In the genomic region with DNA sequence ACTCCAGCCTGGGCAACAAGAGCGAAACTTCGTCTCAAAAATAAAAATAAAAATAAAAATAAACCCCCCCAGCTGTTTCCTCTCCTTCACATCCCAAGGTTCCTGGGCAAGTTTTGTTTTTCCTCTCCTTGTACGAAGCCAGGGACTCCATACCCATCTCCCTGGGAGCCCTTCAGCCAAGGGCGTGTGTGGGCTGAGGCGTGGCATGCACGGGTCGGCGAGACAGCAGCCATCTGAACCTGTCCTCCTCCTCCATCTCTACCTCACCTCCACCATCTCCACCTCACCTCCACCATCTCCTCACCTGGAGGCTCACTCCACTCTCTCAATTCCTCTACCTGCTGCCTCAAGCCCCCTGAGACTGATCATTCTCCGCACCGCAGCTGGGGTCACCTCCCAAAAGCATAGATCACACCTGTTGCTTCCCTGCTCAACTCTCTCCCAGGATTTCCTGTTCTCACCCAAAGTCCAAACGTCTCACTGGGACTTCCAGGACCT, we compare ENCODE assay signal across 14 cellular contexts. TPM values are rescaled to one million over a fixed set of nuclear protein-coding genes. Genes with fewer than 3 reads are reported as not detected.
DNase-seq lines count a peak whose midpoint lies in the region; ATAC-seq and TF ChIP-seq lines count a peak whose summit lies in the region.
"Had no signal": no experiment of that assay in that cellular context is flagged by ENCODE, and none has a peak within 500 bp of the region (broad histone marks: within the 10 kb centered on the region; RNA-seq: fewer than 3 reads in every experiment).

No MANE protein-coding gene starts in this region.

- ATAC-seq in GM19463 (IDR thresholded peaks at IDR 0.05; ENCODE audit: unreplicated experiment), result no peak
- ATAC-seq in GM21515 (IDR thresholded peaks at IDR 0.05; ENCODE audit: unreplicated experiment), result no peak
- ATAC-seq in HG03342 (IDR thresholded peaks at IDR 0.05; ENCODE audit: unreplicated experiment), result no peak

- DNase-seq in caudate nucleus (lab: John Stamatoyannopoulos, UW) (no peak), neuronal stem cell (ENCODE audit: low spot score) (no peak), D341Med (ENCODE audit: low spot score) (no peak)
- DNase-seq: activated CD4-positive, CD25-positive, alpha-beta regulatory T cell treated with anti-CD3 and anti-CD28 coated beads, Interleukin-2, amount 50 U/mL, for 72 hours; activated gamma-delta T cell treated with Interleukin-2 at 50 U/mL for 16 hours; NCI-H1694 treated with DMSO at 0.1 percent for 48 hours; NCI-H446; retina had no signal

- H3K4me2 ChIP-seq in BLaER1 treated with 17β-estradiol and CSF1 and Interleukin-3, amounts not matched to agents 10 nM and 100 nM, result peak overlapping the region; percentile 55 to 98 (median 90)
- H3K4me2 ChIP-seq in OCI-LY3 (ENCODE audit: low read length), result peak overlapping the region; percentile 50
- H3K4me2 ChIP-seq in neuronal stem cell (ENCODE audit: insufficient read depth, low read length, poor library complexity, severe bottlenecking), result no peak overlapping the region
- H3K4me2 ChIP-seq: neural progenitor cell had no signal

- no peak overlapping the region for H3K23ac ChIP-seq in neuronal stem cell (ENCODE audit: low read depth, low read length, poor library complexity)

- H2AK5ac ChIP-seq in neuronal stem cell (ENCODE audit: low read depth, low read length), result no peak overlapping the region

- no peaks in the 10 kb centered on the region for H3K27me3 ChIP-seq in BLaER1 treated with 17β-estradiol and CSF1 and Interleukin-3, amounts not matched to agents 10 nM and 100 nM
- H3K27me3 ChIP-seq in OCI-LY3 (ENCODE audit: low read depth, low read length) (no peaks in the 10 kb centered on the region), neuronal stem cell (ENCODE audit: control insufficient read depth in 3 of 3, insufficient read depth in 3 of 3, low read depth in 1 of 3, low read length in 3 of 3) (no peaks in the 10 kb centered on the region)
- H3K27me3 ChIP-seq: neural progenitor cell had no signal

- H3K27ac ChIP-seq in BLaER1 treated with 17β-estradiol and CSF1 and Interleukin-3, amounts not matched to agents 10 nM and 100 nM, result peak overlapping the region in 10 of 11 experiments; percentile 42 to 93 (median 67); a peak in 16 of 22 replicates
- H3K27ac ChIP-seq in OCI-LY3 (ENCODE audit: low read length) (peak overlapping the region; percentile 53), caudate nucleus (ENCODE audit: low read depth, low read length) (peak overlapping the region; percentile 67), neuronal stem cell (replicated peaks; ENCODE audit: low read length) (no peak overlapping the region)
- H3K27ac ChIP-seq: neural progenitor cell had no signal

- H3K36me3 ChIP-seq in BLaER1 treated with 17β-estradiol and CSF1 and Interleukin-3, amounts not matched to agents 10 nM and 100 nM, result peaks cover 0 to 57% (median 28%) of the 10 kb centered on the region in 11 experiments; a peak in 19 of 22 replicates
- peaks cover 3% of the 10 kb centered on the region for H3K36me3 ChIP-seq in OCI-LY3 (replicated peaks; ENCODE audit: low read depth, low read length)
- no peaks in the 10 kb centered on the region for H3K36me3 ChIP-seq in neuronal stem cell (replicated peaks in 1 of 2; ENCODE audit: control insufficient read depth in 2 of 2, insufficient read depth in 2 of 2, low read length in 2 of 2)
- H3K36me3 ChIP-seq: neural progenitor cell had no signal

- peak overlapping the region; percentile 28 for H3K18ac ChIP-seq in neuronal stem cell (ENCODE audit: low read length)

- no peak overlapping the region for H2BK120ac ChIP-seq in neuronal stem cell (ENCODE audit: low read depth, low read length)

- H3K9ac ChIP-seq in BLaER1 treated with 17β-estradiol and CSF1 and Interleukin-3, amounts not matched to agents 10 nM and 100 nM, result peak overlapping the region in 5 of 11 experiments; percentile 9 to 44 (median 25); a peak in 6 of 22 replicates
- H3K9ac ChIP-seq in OCI-LY3 (ENCODE audit: low read length) (peak overlapping the region; percentile 39; the same call in 1 of the 2 replicates), neuronal stem cell (ENCODE audit: low read depth, low read length, poor library complexity) (no peak overlapping the region)
- H3K9ac ChIP-seq: neural progenitor cell had no signal

- no peak overlapping the region for H3K14ac ChIP-seq in neuronal stem cell (ENCODE audit: low read length)

- no peak overlapping the region for H4K91ac ChIP-seq in neuronal stem cell (ENCODE audit: low read depth, low read length, poor library complexity)

- TF ChIP-seq CTCF in OCI-LY3 (IDR thresholded peaks at IDR 0.05; ENCODE audit: low read depth, low read length), result no peak

- H4K20me1 ChIP-seq in BLaER1 treated with 17β-estradiol and CSF1 and Interleukin-3, amounts not matched to agents 10 nM and 100 nM, result no peaks in the 10 kb centered on the region
- no peaks in the 10 kb centered on the region for H4K20me1 ChIP-seq in OCI-LY3 (ENCODE audit: insufficient read depth, low read length)

- H3K79me2 ChIP-seq in OCI-LY3 (ENCODE audit: low read length), result no peaks in the 10 kb centered on the region

- no peak overlapping the region for H3K4me3 ChIP-seq in BLaER1 treated with 17β-estradiol and CSF1 and Interleukin-3, amounts not matched to agents 10 nM and 100 nM
- peak overlapping the region; percentile 50 for H3K4me3 ChIP-seq in OCI-LY3 (ENCODE audit: low read length)
- H3K4me3 ChIP-seq in neuronal stem cell (ENCODE audit: low read length in 2 of 2), result no peak overlapping the region
- H3K4me3 ChIP-seq: neural progenitor cell had no signal

- no peaks in the 10 kb centered on the region for H3K79me1 ChIP-seq in neuronal stem cell (ENCODE audit: low read depth, low read length)

- H3K4ac ChIP-seq in neuronal stem cell (ENCODE audit: low read length), result no peak overlapping the region

- H3K9me3 ChIP-seq in BLaER1 treated with 17β-estradiol and CSF1 and Interleukin-3, amounts not matched to agents 10 nM and 100 nM (replicated peaks in 1 of 11), result no peaks in the 10 kb centered on the region
- H3K9me3 ChIP-seq in OCI-LY3 (ENCODE audit: insufficient read depth, low read length) (no peaks in the 10 kb centered on the region), neuronal stem cell (replicated peaks in 1 of 2; ENCODE audit: control insufficient read depth in 2 of 2, insufficient read depth in 1 of 2, low read depth in 1 of 2, low read length in 2 of 2) (no peaks in the 10 kb centered on the region)

- H2BK5ac ChIP-seq in neuronal stem cell (ENCODE audit: low read length), result peak overlapping the region; percentile 66

- H2AFZ ChIP-seq in OCI-LY3 (ENCODE audit: low read depth, low read length), result peak overlapping the region; percentile 54; the same call in 1 of the 2 replicates
- H2AFZ ChIP-seq in neuronal stem cell (ENCODE audit: low read length), result no peak overlapping the region
- H2AFZ ChIP-seq: neural progenitor cell had no signal

- H3K4me1 ChIP-seq in BLaER1 treated with 17β-estradiol and CSF1 and Interleukin-3, amounts not matched to agents 10 nM and 100 nM, result peaks cover 74 to 99% (median 85%) of the 10 kb centered on the region in 10 experiments
- H3K4me1 ChIP-seq in OCI-LY3 (ENCODE audit: low read length), result peaks cover 53% of the 10 kb centered on the region
- peaks cover 11 to 18% of the 10 kb centered on the region in 2 donors for H3K4me1 ChIP-seq in neuronal stem cell (ENCODE audit: control insufficient read depth in 2 of 2, insufficient read depth in 1 of 2, low read depth in 1 of 2, low read length in 2 of 2)
- H3K4me1 ChIP-seq: neural progenitor cell had no signal

- H4K8ac ChIP-seq in neuronal stem cell (ENCODE audit: low read depth, low read length), result no peak overlapping the region

- peak overlapping the region; percentile 75 for H2BK15ac ChIP-seq in neuronal stem cell (ENCODE audit: low read length)

- H2BK12ac ChIP-seq in neuronal stem cell (ENCODE audit: low read length), result no peak overlapping the region

- no CpG with 5 or more reads among the region's 11 CpGs for WGBS in neuronal stem cell (ENCODE audit: extremely low coverage in 2 of 2, insufficient read length in 2 of 2, insufficient replicate concordance in 1 of 2), 2 donors

RNA-seq across cellular contexts. Expression of gene AANAT, which starts 16.9 kb away (rescaled TPM):
- 0.13 TPM for polyA plus RNA-seq in neuronal stem cell (2013, experiment 1 of 2)
- polyA plus RNA-seq in neuronal stem cell (2013, experiment 2 of 2), result not detected

RNA-seq across cellular contexts. Expression of gene RHBDF2, which starts 16.9 kb away (rescaled TPM):
- 2.4 TPM for polyA plus RNA-seq in neuronal stem cell (2013, experiment 1 of 2)
- 2.3 TPM for polyA plus RNA-seq in neuronal stem cell (2013, experiment 2 of 2)

RNA-seq across cellular contexts. Expression of gene UBE2O, which starts 31.3 kb away (rescaled TPM):
- 17.1 TPM for polyA plus RNA-seq in neuronal stem cell (2013, experiment 1 of 2)
- polyA plus RNA-seq in neuronal stem cell (2013, experiment 2 of 2), result 16.9 TPM

RNA-seq across cellular contexts. Expression of gene CYGB, which starts 53.2 kb away (rescaled TPM):
- polyA plus RNA-seq in neuronal stem cell (2013, experiment 1 of 2), result 0.98 TPM
- polyA plus RNA-seq in neuronal stem cell (2013, experiment 2 of 2), result 0.96 TPM

RNA-seq across cellular contexts. Expression of gene PRCD, which starts 55.6 kb away (rescaled TPM):
- 1.4 TPM for polyA plus RNA-seq in neuronal stem cell (2013, experiment 1 of 2)
- polyA plus RNA-seq in neuronal stem cell (2013, experiment 2 of 2), result 1.2 TPM
